19 cellular contexts compared by ENCODE assay signal in genomic region chr5:58670620-58671019, GRCh38.
A peak's percentile ranks its signal among the peaks of the same experiment; 100 is the strongest.
DNase-seq lines count a peak whose midpoint lies in the region; ATAC-seq and TF ChIP-seq lines count a peak whose summit lies in the region.
"Had no signal": no experiment of that assay in that cellular context is flagged by ENCODE, and none has a peak within 500 bp of the region (broad histone marks: within the 10 kb centered on the region; RNA-seq: fewer than 3 reads in every experiment).

No MANE protein-coding gene starts in this region.

- WGBS in heart left ventricle, 4 donors = 38 to 55% (median 50%) methylated on average over 2 of the region's 2 CpGs

- ATAC-seq in Right ventricle myocardium superior (ENCODE audit: poor library complexity) (peak; percentile 87), heart left ventricle (peak; percentile 63 to 84 (median 81)), GM18909 (IDR thresholded peaks at IDR 0.05; ENCODE audit: poor library complexity, unreplicated experiment) (no peak)
- ATAC-seq: A549, K562 had no signal

- TF ChIP-seq POLR2A in heart left ventricle (IDR thresholded peaks at IDR 0.05) = no peak

- H3K27me3 ChIP-seq in heart left ventricle = no peaks in the 10 kb centered on the region

- intact Hi-C loops in Right ventricle myocardium superior (cut with DNase I) (no loop called here), cardiac septum (cut with DNase I) (no loop called here), heart left ventricle (cut with DNase I) (no loop called here)

- H3K27ac ChIP-seq in heart left ventricle = peak overlapping the region in 5 of 12 donors; percentile 41 to 78 (median 64)
- H3K27ac ChIP-seq: A549, Peyer's patch, SK-N-MC had no signal

- no peak overlapping the region for H3K4me3 ChIP-seq in heart left ventricle
- H3K4me3 ChIP-seq: A549, K562, Peyer's patch, SK-N-MC had no signal

- DNase-seq in Right ventricle myocardium superior (no peak), cardiac septum (ENCODE audit: low spot score) (no peak), heart left ventricle (no peak), lung microvascular endothelial cell (ENCODE audit: low read depth in 2 of 2) (peak; percentile 73 to 84), NCI-H2081 treated with DMSO at 0.1 percent for 48 hours (lab: John Stamatoyannopoulos, UW) (no peak)
- no peak for DNase-seq in activated CD8-positive, alpha-beta memory T cell treated with anti-CD3 and anti-CD28 coated beads for 24 hours
- DNase-seq: Caco-2; CD4-positive, alpha-beta T cell; DMS79 treated with DMSO at 0.1 percent for 48 hours; NCI-H1105; NCI-H2107; NCI-H226; NCI-H526 treated with DMSO at 0.1 percent for 48 hours; NK-92 treated with Interleukin-12 subunit alpha and Interleukin-12 subunit beta, amount 100 ng/mL, for 24 hours; Peyer's patch had no signal

- TF ChIP-seq CTCF in heart left ventricle (IDR thresholded peaks at IDR 0.05) = no peak

- no peaks in the 10 kb centered on the region for H3K36me3 ChIP-seq in heart left ventricle
- H3K36me3 ChIP-seq: Peyer's patch had no signal

- peaks cover 0 to 9% (median 0%) of the 10 kb centered on the region in 12 donors for H3K9me3 ChIP-seq in heart left ventricle
- H3K9me3 ChIP-seq: Caco-2, Peyer's patch had no signal

- peaks cover 0 to 21% (median 5%) of the 10 kb centered on the region in 12 donors for H3K4me1 ChIP-seq in heart left ventricle
- H3K4me1 ChIP-seq: A549, Caco-2, Peyer's patch had no signal

Comparison
In these comparisons a context has a peak if more than half of its experiments do, and no peak if none do; other contexts are left out.
1. DNase-seq: peak in lung microvascular endothelial cell (2 of 2); none in Right ventricle myocardium superior (single experiment), cardiac septum (single experiment), heart left ventricle (0 of 5), NCI-H2081 treated with DMSO at 0.1 percent for 48 hours (single experiment) and activated CD8-positive, alpha-beta memory T cell treated with anti-CD3 and anti-CD28 coated beads for 24 hours (single experiment).